In the genomic region with DNA sequence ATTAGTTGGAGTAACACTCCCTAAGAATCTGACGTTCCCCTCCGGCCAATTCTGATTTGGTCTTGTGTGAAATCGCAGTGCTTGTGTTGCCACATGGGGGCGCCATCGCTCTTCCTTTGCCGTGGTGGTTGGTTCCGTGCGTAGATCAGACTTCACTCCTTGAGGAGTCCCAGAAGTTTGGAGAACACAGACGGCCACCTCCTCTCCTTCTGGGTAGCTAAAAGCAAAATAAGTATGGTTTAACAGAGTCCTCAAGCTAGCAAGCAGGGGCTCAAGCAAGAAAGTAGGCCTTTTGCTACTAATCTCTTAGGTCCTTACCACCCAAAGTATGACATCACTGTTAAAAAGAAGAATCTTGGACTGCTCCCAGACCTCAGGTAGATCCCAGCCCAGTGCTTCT, we compare ENCODE assay signal across 8 cellular contexts. TPM values are rescaled to one million over a fixed set of nuclear protein-coding genes. Genes with fewer than 3 reads are reported as not detected.
A peak's percentile ranks its signal among the peaks of the same experiment; 100 is the strongest.
DNase-seq lines count a peak whose midpoint lies in the region; ATAC-seq, FAIRE-seq and TF ChIP-seq lines count a peak whose summit lies in the region.

No MANE protein-coding gene starts in this region.

- H3K9me2 ChIP-seq in Loucy (replicated peaks; ENCODE audit: low read depth, low read length): no peaks in the 10 kb centered on the region

- H3K9me3 ChIP-seq in Loucy (ENCODE audit: insufficient read depth, low read depth, low read length) (no peaks in the 10 kb centered on the region), SJSA1 (replicated peaks) (no peaks in the 10 kb centered on the region; the same call in 1 of the 2 replicates), thoracic aorta (no peaks in the 10 kb centered on the region)

- no peaks in the 10 kb centered on the region for H3F3A ChIP-seq in Loucy (ENCODE audit: low read depth)

- H3K27ac ChIP-seq in 22Rv1 (no peak overlapping the region), SJSA1 (no peak overlapping the region), thoracic aorta (peak overlapping the region in 1 of 2 donors; percentile 33)

- H3K4me3 ChIP-seq in Loucy (ENCODE audit: low read length, poor library complexity, severe bottlenecking) (no peak overlapping the region), SJSA1 (no peak overlapping the region), thoracic aorta (no peak overlapping the region)

- TF ChIP-seq CTCF in 22Rv1 (IDR thresholded peaks at IDR 0.05) (peak; percentile 87), Loucy (conservative IDR thresholded peaks at IDR 0.05; ENCODE audit: low read length) (peak; percentile 74), omental fat pad (IDR thresholded peaks at IDR 0.05) (peak in 2 of 3 donors; percentile 24 to 50), thoracic aorta (IDR thresholded peaks at IDR 0.05) (peak; percentile 84)

- ATAC-seq in omental fat pad (ENCODE audit: low FRiP score): peak; percentile 82
- peak; percentile 88 for ATAC-seq in thoracic aorta (ENCODE audit: insufficient number of reproducible peaks, low FRiP score, low read depth)

- DNase-seq in GM12892 (ENCODE audit: insufficient read length) (peak; percentile 45), SJSA1 (ENCODE audit: low read depth in 1 of 2, low spot score in 2 of 2) (peak; percentile 83 to 89), frontal cortex (ENCODE audit: low spot score in 2 of 2) (peak; percentile 64 to 76), omental fat pad (ENCODE audit: low spot score) (peak; percentile 78), thoracic aorta (ENCODE audit: low spot score) (peak; percentile 56)
- peak; percentile 91 for DNase-seq in activated effector memory CD4-positive, alpha-beta T cell treated with anti-CD3 and anti-CD28 coated beads, Interleukin-2, amount 50 U/mL, for 16 hours

- H3K36me3 ChIP-seq in Loucy (ENCODE audit: insufficient read depth, low read length) (no peaks in the 10 kb centered on the region), SJSA1 (peaks cover 4% of the 10 kb centered on the region; the same call in 1 of the 2 replicates), thoracic aorta (no peaks in the 10 kb centered on the region)

- no peak overlapping the region for H2AFZ ChIP-seq in Loucy (ENCODE audit: low read length)

- FAIRE-seq in GM12892 (lab: Jason Lieb, UNC): peak; percentile 86
- no peak for FAIRE-seq in frontal cortex (lab: Jason Lieb, UNC)

- TF ChIP-seq POLR2A in GM12892 (IDR thresholded peaks at IDR 0.05; ENCODE audit: low read depth, low read length): no peak

- no peak overlapping the region for H3K4me2 ChIP-seq in Loucy (ENCODE audit: low read depth, low read length, poor library complexity, severe bottlenecking)

- no peaks in the 10 kb centered on the region for H3K79me2 ChIP-seq in Loucy (ENCODE audit: insufficient read depth, low read length)

- H4K20me1 ChIP-seq in Loucy (ENCODE audit: insufficient read depth, low read length, poor library complexity, severe bottlenecking): no peaks in the 10 kb centered on the region

- H3K27me3 ChIP-seq in Loucy (ENCODE audit: insufficient read depth, low read length, poor library complexity, severe bottlenecking): no peaks in the 10 kb centered on the region
- H3K27me3 ChIP-seq in SJSA1 (replicated peaks): no peaks in the 10 kb centered on the region
- H3K27me3 ChIP-seq in thoracic aorta (replicated peaks; ENCODE audit: insufficient read depth): no peaks in the 10 kb centered on the region

- no peak overlapping the region for H3K9ac ChIP-seq in Loucy (ENCODE audit: low read depth, low read length, poor library complexity, severe bottlenecking)

- H3K4me1 ChIP-seq in Loucy (ENCODE audit: insufficient read depth, low read length, poor library complexity, severe bottlenecking) (no peaks in the 10 kb centered on the region), SJSA1 (replicated peaks) (peaks cover 19% of the 10 kb centered on the region), thoracic aorta (ENCODE audit: control insufficient read depth in 1 of 2, low read depth in 2 of 2) (peaks cover 13 to 19% of the 10 kb centered on the region in 2 donors)

RNA-seq across cellular contexts. Expression of a gene that starts 59.5 kb away (rescaled TPM):
- 68.6 TPM for polyA plus RNA-seq in GM12892 (2012; ENCODE audit: missing spikeins)
- total RNA-seq in SJSA1 (2014; rRNA removed; shearing (Covaris generic)): 218 and 238 TPM in 2 replicates
- total RNA-seq in frontal cortex: 140 TPM
- 10 to 100 TPM; 43.3 to 81.7 (median 61.5) TPM for total RNA-seq in omental fat pad
- 10 to 100 TPM; 55.3 to 59.0 TPM for total RNA-seq in thoracic aorta

Comparison
In these comparisons a context has a peak if more than half of its experiments do, and no peak if none do; other contexts are left out.
1. CTCF ChIP-seq: peak in every context shown above with its lines; median percentile 87 in 22Rv1; 84 in thoracic aorta; 74 in Loucy; 37 in omental fat pad.